In the genomic region with DNA sequence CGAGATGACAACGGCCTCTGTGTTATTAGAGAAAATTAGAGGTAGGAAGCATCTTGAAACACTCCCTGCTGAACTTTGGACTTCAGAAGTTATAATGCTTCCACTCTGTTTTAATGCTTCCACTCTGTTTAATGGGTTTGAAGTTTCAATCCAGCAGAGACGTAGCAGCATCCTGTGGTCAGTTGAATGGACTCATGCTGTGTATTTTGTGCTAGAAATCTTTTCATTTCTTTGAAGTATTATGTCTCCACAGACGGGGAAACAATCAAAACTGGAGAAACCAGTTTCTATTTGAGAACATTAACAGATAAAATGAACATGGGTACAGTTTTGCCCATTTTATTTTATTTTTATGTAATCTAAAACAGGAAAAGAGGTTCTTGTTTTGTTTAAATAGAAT, we compare ENCODE assay signal across 17 cellular contexts.
A peak's percentile ranks its signal among the peaks of the same experiment; 100 is the strongest.
DNase-seq lines count a peak whose midpoint lies in the region; ATAC-seq and TF ChIP-seq lines count a peak whose summit lies in the region.
"Had no signal": no experiment of that assay in that cellular context is flagged by ENCODE, and none has a peak within 500 bp of the region (broad histone marks: within the 10 kb centered on the region; RNA-seq: fewer than 3 reads in every experiment).

No MANE protein-coding gene starts in this region.

- H3K27ac ChIP-seq in ACC112 (ENCODE audit: low read depth, low read length) (no peak overlapping the region), HUES48 (ENCODE audit: low read depth, low read length) (peak overlapping the region; percentile 42)

- ATAC-seq in GM19455 (IDR thresholded peaks at IDR 0.05; ENCODE audit: unreplicated experiment): no peak

- no peaks in the 10 kb centered on the region for H3K27me3 ChIP-seq in ACC112 (ENCODE audit: insufficient read depth, low read length)
- no peaks in the 10 kb centered on the region for H3K27me3 ChIP-seq in HUES48 (ENCODE audit: control insufficient read depth, insufficient read depth, low read length)
- H3K27me3 ChIP-seq: MG63 had no signal

- H3K36me3 ChIP-seq in ACC112 (ENCODE audit: insufficient read depth, low read length): no peaks in the 10 kb centered on the region
- H3K36me3 ChIP-seq in HUES48 (ENCODE audit: control insufficient read depth, insufficient read depth, low read length): no peaks in the 10 kb centered on the region
- H3K36me3 ChIP-seq: HAP-1, MG63 had no signal

- no peaks in the 10 kb centered on the region for H3K9me3 ChIP-seq in HUES48 (ENCODE audit: control insufficient read depth, insufficient read depth, low read length)
- H3K9me3 ChIP-seq: HAP-1, MG63 had no signal

- H3K79me2 ChIP-seq in ACC112 (ENCODE audit: control insufficient read depth, insufficient read depth, low read length, unreplicated experiment): no peaks in the 10 kb centered on the region

- H3K4me1 ChIP-seq in ACC112 (ENCODE audit: control insufficient read depth, insufficient read depth, low read length, unreplicated experiment) (no peaks in the 10 kb centered on the region), HUES48 (ENCODE audit: control insufficient read depth, insufficient read depth, low read length) (peaks cover 5% of the 10 kb centered on the region; the same call in 1 of the 2 replicates)
- H3K4me1 ChIP-seq: HAP-1 had no signal

- H3K4me3 ChIP-seq in ACC112 (ENCODE audit: low read depth, low read length) (no peak overlapping the region), HUES48 (ENCODE audit: low read depth, low read length) (no peak overlapping the region), epithelial cell of esophagus (ENCODE audit: low read length) (no peak overlapping the region), foreskin fibroblast (ENCODE audit: low read depth in 1 of 2, low read length in 2 of 2) (no peak overlapping the region)
- H3K4me3 ChIP-seq: HAP-1, MG63 had no signal

- H3K9ac ChIP-seq in HUES48 (ENCODE audit: low read depth, low read length): no peak overlapping the region

- peak overlapping the region; percentile 59 for H2AFZ ChIP-seq in ACC112 (ENCODE audit: low read length, unreplicated experiment)

- TF ChIP-seq CTCF in epithelial cell of esophagus (IDR thresholded peaks at IDR 0.05; ENCODE audit: insufficient read depth, low read depth, low read length, missing control alignments) (no peak), foreskin fibroblast (IDR thresholded peaks at IDR 0.05; ENCODE audit: low read depth, low read length) (no peak)

- DNase-seq in NCI-H748 treated with DMSO at 0.1 percent for 48 hours (lab: John Stamatoyannopoulos, UW) (peak; percentile 47), epithelial cell of esophagus (ENCODE audit: low read depth) (peak; percentile 4), foreskin fibroblast (no peak)
- DNase-seq in activated CD8-positive, alpha-beta memory T cell treated with anti-CD3 and anti-CD28 coated beads, Interleukin-2, amount 50 U/mL, for 4 hours: no peak
- DNase-seq: COR-L47, EL, KG1, MG63, NCI-H1092 treated with DMSO at 0.1 percent for 48 hours, NCI-H1694 treated with DMSO at 0.1 percent for 48 hours, NCI-H510A, RPMI8226, SIG-M5 had no signal

Comparison
In these comparisons a context has a peak if more than half of its experiments do, and no peak if none do; other contexts are left out.
1. DNase-seq: peak in NCI-H748 treated with DMSO at 0.1 percent for 48 hours (single experiment) and epithelial cell of esophagus (single experiment); none in activated CD8-positive, alpha-beta memory T cell treated with anti-CD3 and anti-CD28 coated beads, Interleukin-2, amount 50 U/mL, for 4 hours (single experiment) and foreskin fibroblast (0 of 2).